11 cellular contexts compared by ENCODE assay signal in the genomic region with DNA sequence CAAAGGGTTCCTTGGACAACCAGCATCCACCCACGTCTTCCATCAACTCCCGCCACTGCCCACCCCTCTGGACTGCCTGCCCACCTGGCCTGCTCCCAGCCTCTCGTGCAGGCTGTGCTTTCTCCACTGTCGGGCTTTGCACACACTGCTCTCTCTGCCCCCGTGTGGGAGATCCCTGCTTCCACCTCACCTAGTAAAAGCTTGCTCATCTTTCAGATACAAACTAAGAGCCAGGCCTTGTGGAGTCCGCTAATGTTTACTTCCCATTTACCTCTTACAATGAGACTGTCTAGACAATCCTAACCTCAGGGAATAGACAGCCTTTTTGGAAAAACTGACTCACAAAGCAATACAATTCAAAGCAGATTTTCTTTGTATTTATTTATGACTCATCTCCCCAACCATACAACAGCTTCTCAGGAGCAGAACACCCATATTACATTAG.
DNase-seq lines count a peak whose midpoint lies in the region; TF ChIP-seq lines count a peak whose summit lies in the region.
"Had no signal": no experiment of that assay in that cellular context is flagged by ENCODE, and none has a peak within 500 bp of the region (broad histone marks: within the 10 kb centered on the region; RNA-seq: fewer than 3 reads in every experiment).

No MANE protein-coding gene starts in this region.

- H3K4me2 ChIP-seq in neural progenitor cell: no peak overlapping the region

- H3K27ac Mint-ChIP-seq in chondrocyte (ENCODE audit: unreplicated experiment) (no peak overlapping the region), neural progenitor cell (no peak overlapping the region)

- H3K4me1 ChIP-seq in neural progenitor cell: no peaks in the 10 kb centered on the region
- H3K4me1 ChIP-seq: parathyroid adenoma had no signal

- H3K4me1 Mint-ChIP-seq in chondrocyte (ENCODE audit: low read depth) (peaks cover 8% of the 10 kb centered on the region), neural progenitor cell (peaks cover 9% of the 10 kb centered on the region)

- H3F3A ChIP-seq in neural progenitor cell (ENCODE audit: low read depth): no peaks in the 10 kb centered on the region

- H3K4me3 ChIP-seq in neural progenitor cell: no peak overlapping the region

- H3K9me3 ChIP-seq in neural progenitor cell (ENCODE audit: low read depth): no peaks in the 10 kb centered on the region

- H3K27me3 Mint-ChIP-seq in chondrocyte (ENCODE audit: low read depth) (no peaks in the 10 kb centered on the region), neural progenitor cell (ENCODE audit: insufficient read depth, low read depth) (no peaks in the 10 kb centered on the region)

- no peak for TF ChIP-seq CTCF in chondrocyte (IDR thresholded peaks at IDR 0.05)
- no peak for TF ChIP-seq CTCF in neural progenitor cell (IDR thresholded peaks at IDR 0.05)

- no peaks in the 10 kb centered on the region for H3K27me3 ChIP-seq in neural progenitor cell

- H3K4me3 Mint-ChIP-seq in chondrocyte (ENCODE audit: unreplicated experiment) (no peak overlapping the region), neural progenitor cell (no peak overlapping the region)

- H2AFZ ChIP-seq in neural progenitor cell (replicated peaks): no peak overlapping the region
- H2AFZ ChIP-seq: parathyroid adenoma had no signal

- H3K9me3 Mint-ChIP-seq in chondrocyte (ENCODE audit: low read depth) (no peaks in the 10 kb centered on the region), neural progenitor cell (no peaks in the 10 kb centered on the region)

- no peaks in the 10 kb centered on the region for H4K20me1 ChIP-seq in neural progenitor cell (ENCODE audit: low read depth)

- peaks cover 2% of the 10 kb centered on the region for H3K36me3 ChIP-seq in neural progenitor cell

- DNase-seq in Caki2 (ENCODE audit: low read depth) (peak; percentile 24), HT1080 (ENCODE audit: low read depth) (peak; percentile 22), astrocyte of the hippocampus (ENCODE audit: low read depth, low spot score) (peak; percentile 65), kidney tubule cell (ENCODE audit: low spot score) (peak; percentile 76), chondrocyte (ENCODE audit: low spot score) (no peak), neural progenitor cell (ENCODE audit: low spot score) (no peak), hippocampal formation (lab: John Stamatoyannopoulos, UW) (no peak)
- no peak for DNase-seq in stimulated activated CD4-positive, alpha-beta T cell treated with anti-CD3 and anti-CD28 coated beads, Interleukin-4, amount 100 ng/mL, for 24 hours
- DNase-seq: activated effector memory CD4-positive, alpha-beta T cell treated with Interleukin-2 at 50 U/mL for 16 hours; GOT3 had no signal

- in situ Hi-C loops in Caki2 (cut with HindIII; ENCODE audit: low pct_unique_long_range_greater_than_20kb, low sequenced_read_pairs): no loop called here

- H3K36me3 Mint-ChIP-seq in chondrocyte (ENCODE audit: low read depth): peaks cover 40% of the 10 kb centered on the region
- H3K36me3 Mint-ChIP-seq in neural progenitor cell: peaks cover 29% of the 10 kb centered on the region

- no peak overlapping the region for H3K9ac ChIP-seq in neural progenitor cell
- H3K9ac ChIP-seq: parathyroid adenoma had no signal

- no peaks in the 10 kb centered on the region for H3K79me2 ChIP-seq in neural progenitor cell (ENCODE audit: low read depth)
- H3K79me2 ChIP-seq: parathyroid adenoma had no signal

- H3K27ac ChIP-seq in neural progenitor cell: no peak overlapping the region
- H3K27ac ChIP-seq: parathyroid adenoma had no signal

Comparison
In these comparisons a context has a peak if more than half of its experiments do, and no peak if none do; other contexts are left out.
1. DNase-seq: peak in Caki2 (single experiment), HT1080 (single experiment), astrocyte of the hippocampus (single experiment) and kidney tubule cell (single experiment); none in chondrocyte (single experiment), neural progenitor cell (single experiment), hippocampal formation (0 of 2) and stimulated activated CD4-positive, alpha-beta T cell treated with anti-CD3 and anti-CD28 coated beads, Interleukin-4, amount 100 ng/mL, for 24 hours (single experiment).